ENCODE assay signal across 8 cellular contexts in the genomic region with DNA sequence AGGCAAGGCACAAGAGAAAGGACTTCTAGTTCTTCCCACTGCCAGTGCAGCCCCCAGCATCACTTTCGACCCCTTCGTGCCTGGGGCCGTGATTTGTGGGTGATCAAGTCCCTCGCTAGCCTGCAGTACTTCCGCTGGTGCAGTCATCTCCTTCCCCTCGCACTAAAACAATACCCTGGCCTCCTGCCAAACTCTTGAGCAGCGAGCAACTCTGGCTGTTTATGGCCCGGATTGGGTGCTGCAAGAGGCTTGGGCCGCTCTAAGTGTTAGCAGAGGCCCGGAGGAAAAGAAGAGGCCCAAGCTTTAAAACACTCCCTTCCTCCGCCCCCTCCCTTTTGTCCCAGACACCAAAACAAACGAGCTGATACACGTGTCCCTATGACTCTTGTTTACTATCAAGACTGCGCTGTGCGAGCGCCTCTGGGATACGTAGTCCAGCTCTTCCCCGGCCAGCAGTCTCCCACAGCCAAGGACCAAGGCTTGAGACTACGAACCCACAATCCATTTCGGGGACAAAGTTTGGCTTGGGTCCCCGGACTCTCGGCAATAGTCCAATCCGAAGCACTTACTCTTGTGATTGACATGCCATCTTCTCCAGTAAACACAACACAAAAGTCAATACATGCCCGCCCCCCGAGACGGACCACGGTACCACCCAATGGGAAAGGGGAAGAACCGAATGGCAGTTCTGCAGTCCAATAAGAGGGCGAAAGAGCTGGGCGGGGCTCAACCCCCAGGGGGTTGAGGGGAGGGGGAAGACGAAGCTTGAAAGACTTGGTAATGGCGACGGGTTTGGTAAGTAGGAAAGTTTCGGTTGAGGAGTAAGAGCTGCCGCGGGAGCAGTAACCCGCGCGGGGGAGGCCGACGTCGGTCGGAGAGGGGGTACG.
A peak's percentile ranks its signal among the peaks of the same experiment; 100 is the strongest.
DNase-seq lines count a peak whose midpoint lies in the region; ATAC-seq and TF ChIP-seq lines count a peak whose summit lies in the region.

A gene with protein sequence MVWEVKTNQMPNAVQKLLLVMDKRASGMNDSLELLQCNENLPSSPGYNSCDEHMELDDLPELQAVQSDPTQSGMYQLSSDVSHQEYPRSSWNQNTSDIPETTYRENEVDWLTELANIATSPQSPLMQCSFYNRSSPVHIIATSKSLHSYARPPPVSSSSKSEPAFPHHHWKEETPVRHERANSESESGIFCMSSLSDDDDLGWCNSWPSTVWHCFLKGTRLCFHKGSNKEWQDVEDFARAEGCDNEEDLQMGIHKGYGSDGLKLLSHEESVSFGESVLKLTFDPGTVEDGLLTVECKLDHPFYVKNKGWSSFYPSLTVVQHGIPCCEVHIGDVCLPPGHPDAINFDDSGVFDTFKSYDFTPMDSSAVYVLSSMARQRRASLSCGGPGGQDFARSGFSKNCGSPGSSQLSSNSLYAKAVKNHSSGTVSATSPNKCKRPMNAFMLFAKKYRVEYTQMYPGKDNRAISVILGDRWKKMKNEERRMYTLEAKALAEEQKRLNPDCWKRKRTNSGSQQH (plus strand): TSS at position 771 of the 887 bp plus-strand sequence. CDS start 10,891 bp downstream, outside the sequence.

- TF ChIP-seq CTCF in AG09309 (IDR thresholded peaks at IDR 0.05; ENCODE audit: control insufficient read depth, insufficient read depth, low read depth, low read length, missing control alignments) = no peak

- DNase-seq in AG09309 (ENCODE audit: low read depth) = peak; percentile 100
- peak; percentile 99 for DNase-seq in NCI-H446 treated with DMSO at 0.1 percent for 48 hours (lab: John Stamatoyannopoulos, UW)
- DNase-seq in cerebellar cortex (ENCODE audit: low spot score) = peak; percentile 100
- peak; percentile 100 for DNase-seq in iris pigment epithelial cell (ENCODE audit: low read depth)
- DNase-seq in stimulated activated CD4-positive, alpha-beta T cell treated with anti-CD3 and anti-CD28 coated beads, Interleukin-12 subunit alpha, Interleukin-12 subunit beta, amount 100 ng/mL, for 24 hours (ENCODE audit: low read depth in 2 of 2) = peak; percentile 95 to 96

- peak within 1 kb of the TSS; percentile 68 for H3K4me3 ChIP-seq in AG09309 (ENCODE audit: control insufficient read depth, low read depth, low read length)

- ATAC-seq in GM19035 (IDR thresholded peaks at IDR 0.05; ENCODE audit: unreplicated experiment) = peak; percentile 88
- peak; percentile 89 for ATAC-seq in HG03354 (IDR thresholded peaks at IDR 0.05; ENCODE audit: poor library complexity, severe bottlenecking, unreplicated experiment)
- ATAC-seq in activated CD4-positive, CD25-positive, alpha-beta regulatory T cell treated with anti-CD3 and anti-CD28 coated beads, Interleukin-2, amount 50 U/mL, for 24 hours = peak; percentile 86 to 91

Comparison
In these comparisons a context has a peak if more than half of its experiments do, and no peak if none do; other contexts are left out.
1. Peak in every context shown above with its lines: DNase-seq, ATAC-seq and H3K4me3 ChIP-seq.